ENCODE assay signal across 8 cellular contexts in the genomic region with DNA sequence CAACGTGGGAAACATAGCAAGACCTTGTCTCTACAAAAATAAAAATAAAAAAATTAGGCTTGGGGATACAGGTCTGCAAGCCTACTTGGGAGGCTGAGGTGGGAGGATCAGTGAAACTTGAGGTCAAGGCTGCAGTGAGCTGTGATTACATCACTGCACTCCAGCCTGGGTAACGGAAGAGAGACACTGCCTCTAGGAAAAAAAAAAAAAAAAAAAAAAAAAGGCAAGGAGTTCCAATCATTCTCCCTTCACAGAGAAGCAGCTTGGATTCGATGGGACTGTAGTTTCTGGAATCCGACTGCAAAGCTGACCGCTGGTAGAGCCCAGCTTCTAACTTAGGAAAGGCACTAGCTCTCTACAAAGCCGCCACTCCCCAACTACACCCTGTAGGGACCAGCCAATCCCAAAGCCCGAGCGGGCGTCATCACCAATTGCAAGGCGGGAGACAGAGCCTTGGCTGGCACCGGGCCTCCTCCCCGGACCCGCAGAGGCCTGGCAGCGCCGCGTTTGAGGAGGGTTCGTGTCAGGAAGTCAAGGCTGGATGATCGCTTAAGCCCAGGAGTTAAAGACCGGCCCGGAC. TPM values are rescaled to one million over a fixed set of nuclear protein-coding genes. Genes with fewer than 3 reads are reported as not detected.
A peak's percentile ranks its signal among the peaks of the same experiment; 100 is the strongest.
DNase-seq lines count a peak whose midpoint lies in the region; ATAC-seq and TF ChIP-seq lines count a peak whose summit lies in the region.

No MANE protein-coding gene starts in this region.

- peaks cover 34% of the 10 kb centered on the region for H3K36me3 Mint-ChIP-seq in activated CD4-positive, alpha-beta T cell treated with anti-CD3 and anti-CD28 coated beads for 36 hours (ENCODE audit: low read depth)
- peaks cover 7% of the 10 kb centered on the region for H3K36me3 Mint-ChIP-seq in chondrocyte (ENCODE audit: low read depth)

- H3K4me3 ChIP-seq in AG04450 (ENCODE audit: low read depth, low read length): peak overlapping the region; percentile 80

- DNase-seq in AG04450 (ENCODE audit: low read depth, low spot score) (no peak), NCI-H2227 treated with DMSO at 0.1 percent for 48 hours (lab: John Stamatoyannopoulos, UW) (peak; percentile 87), chondrocyte (ENCODE audit: low spot score) (no peak), kidney tubule cell (ENCODE audit: low spot score) (peak; percentile 90)
- peak; percentile 94 for DNase-seq in activated CD4-positive, alpha-beta T cell treated with anti-CD3 and anti-CD28 coated beads for 36 hours
- DNase-seq in stimulated activated CD4-positive, alpha-beta T cell treated with anti-CD3 and anti-CD28 coated beads, Interleukin-1b, Interleukin-23, amount 100 ng/mL, for 4 hours (ENCODE audit: low read depth in 2 of 2): peak; percentile 64 to 66

- POLR2A ChIA-PET in AG04450 (lab: Yijun Ruan, JAX): interaction anchor here (0.6 to 1.9 kb wide), 13 partner anchors 8 to 502 kb away, joined by 3 to 14 read pairs (median 6); a partner anchor contains a TSS
- POLR2A ChIA-PET in activated CD4-positive, alpha-beta T cell treated with anti-CD3 and anti-CD28 coated beads for 36 hours (lab: Charles Lee): interaction anchor here (0.7 to 3.4 kb wide), 16 partner anchors 22 to 649 kb away, joined by 3 to 18 read pairs (median 5); a partner anchor contains a TSS

- no peaks in the 10 kb centered on the region for H3K9me3 Mint-ChIP-seq in activated CD4-positive, alpha-beta T cell treated with anti-CD3 and anti-CD28 coated beads for 36 hours (ENCODE audit: low read depth)
- no peaks in the 10 kb centered on the region for H3K9me3 Mint-ChIP-seq in chondrocyte (ENCODE audit: low read depth)

- intact Hi-C loops in activated CD4-positive, alpha-beta T cell treated with anti-CD3 and anti-CD28 coated beads for 36 hours (cut with DNase I, micrococcal nuclease): loop anchor here (1.0 to 10.0 kb wide), 14 partner anchors 28 to 791 kb away; a partner anchor contains a TSS

- peak overlapping the region; percentile 99 for H3K4me3 Mint-ChIP-seq in activated CD4-positive, alpha-beta T cell treated with anti-CD3 and anti-CD28 coated beads for 36 hours
- H3K4me3 Mint-ChIP-seq in chondrocyte (ENCODE audit: unreplicated experiment): peak overlapping the region; percentile 93

- CTCF ChIA-PET in AG04450 (lab: Charles Lee): interaction anchor here (0.5 to 2.5 kb wide), 7 partner anchors 27 to 198 kb away, joined by 3 to 15 read pairs (median 4); a partner anchor contains a TSS
- CTCF ChIA-PET in activated CD4-positive, alpha-beta T cell treated with anti-CD3 and anti-CD28 coated beads for 36 hours (lab: Charles Lee): interaction anchor here (0.8 to 2.9 kb wide), 10 partner anchors 10 to 278 kb away, joined by 3 to 22 read pairs (median 4); a partner anchor contains a TSS

- peak; percentile 40 for ATAC-seq in GM18873 (IDR thresholded peaks at IDR 0.05; ENCODE audit: low FRiP score, unreplicated experiment)
- ATAC-seq in HG03159 (IDR thresholded peaks at IDR 0.05; ENCODE audit: unreplicated experiment): peak; percentile 55
- peak; percentile 80 for ATAC-seq in activated CD4-positive, alpha-beta T cell treated with anti-CD3 and anti-CD28 coated beads for 36 hours

- peak overlapping the region; percentile 100 for H3K27ac Mint-ChIP-seq in activated CD4-positive, alpha-beta T cell treated with anti-CD3 and anti-CD28 coated beads for 36 hours
- H3K27ac Mint-ChIP-seq in chondrocyte (ENCODE audit: unreplicated experiment): peak overlapping the region; percentile 99

- peaks cover 31% of the 10 kb centered on the region for H3K4me1 Mint-ChIP-seq in activated CD4-positive, alpha-beta T cell treated with anti-CD3 and anti-CD28 coated beads for 36 hours
- H3K4me1 Mint-ChIP-seq in chondrocyte (ENCODE audit: low read depth): peaks cover 49% of the 10 kb centered on the region

- H3K27ac ChIP-seq in AG04450 (ENCODE audit: low read depth, low read length): peak overlapping the region; percentile 68

- no peaks in the 10 kb centered on the region for H3K27me3 Mint-ChIP-seq in activated CD4-positive, alpha-beta T cell treated with anti-CD3 and anti-CD28 coated beads for 36 hours
- H3K27me3 Mint-ChIP-seq in chondrocyte (ENCODE audit: low read depth): no peaks in the 10 kb centered on the region

- no peak for TF ChIP-seq CTCF in AG04450 (IDR thresholded peaks at IDR 0.05; ENCODE audit: low read depth, low read length)
- no peak for TF ChIP-seq CTCF in chondrocyte (IDR thresholded peaks at IDR 0.05)

- H3K9me3 ChIP-seq in AG04450 (ENCODE audit: control insufficient read depth, insufficient read depth, low read length): no peaks in the 10 kb centered on the region; the same call in 1 of the 2 replicates

- no peaks in the 10 kb centered on the region for H3K27me3 ChIP-seq in AG04450 (ENCODE audit: control insufficient read depth, insufficient read depth, low read length)

RNA-seq across cellular contexts. Expression of a gene that starts 0.7 kb away (rescaled TPM):
- 47.3 and 48.1 TPM in 2 replicates for polyA plus RNA-seq in AG04450 (2011; rRNA removed)
- 27.1 and 32.5 TPM in 2 replicates for polyA minus RNA-seq in AG04450 (2011; rRNA and poly(A)+ RNA removed)
- total RNA-seq in activated CD4-positive, alpha-beta T cell treated with anti-CD3 and anti-CD28 coated beads for 36 hours: 100 to 1,000 TPM; 159 to 178 TPM
- 45.0 to 51.3 TPM (median 49.1 TPM) in 3 replicates for total RNA-seq in chondrocyte

RNA-seq across cellular contexts. Expression of a gene that starts 27.8 kb away (rescaled TPM):
- 15.3 and 19.7 TPM in 2 replicates for polyA plus RNA-seq in AG04450 (2011; rRNA removed)
- 11.9 and 13.0 TPM in 2 replicates for polyA minus RNA-seq in AG04450 (2011; rRNA and poly(A)+ RNA removed)
- 1 to 10 TPM; 4.1 to 5.9 TPM for total RNA-seq in activated CD4-positive, alpha-beta T cell treated with anti-CD3 and anti-CD28 coated beads for 36 hours
- 45.0 to 69.4 TPM (median 65.3 TPM) in 3 replicates for total RNA-seq in chondrocyte

RNA-seq across cellular contexts. Expression of a gene that starts 34.5 kb away (rescaled TPM):
- polyA plus RNA-seq in AG04450 (2011; rRNA removed): 20.8 and 25.1 TPM in 2 replicates
- polyA minus RNA-seq in AG04450 (2011; rRNA and poly(A)+ RNA removed): 31.9 and 42.1 TPM in 2 replicates
- 10 to 100 TPM; 10.2 to 11.2 TPM for total RNA-seq in activated CD4-positive, alpha-beta T cell treated with anti-CD3 and anti-CD28 coated beads for 36 hours
- total RNA-seq in chondrocyte: 35.3 to 54.5 TPM (median 36.1 TPM) in 3 replicates

RNA-seq across cellular contexts. Expression of a gene that starts 37.4 kb away (rescaled TPM):
- polyA plus RNA-seq in AG04450 (2011; rRNA removed): 38.6 and 44.4 TPM in 2 replicates
- polyA minus RNA-seq in AG04450 (2011; rRNA and poly(A)+ RNA removed): 46.5 and 67.4 TPM in 2 replicates
- total RNA-seq in activated CD4-positive, alpha-beta T cell treated with anti-CD3 and anti-CD28 coated beads for 36 hours: 10 to 100 TPM; 74.9 to 76.5 TPM
- total RNA-seq in chondrocyte: 48.4 to 55.6 TPM (median 51.1 TPM) in 3 replicates

RNA-seq across cellular contexts. Expression of a gene that starts 43.7 kb away (rescaled TPM):
- polyA plus RNA-seq in AG04450 (2011; rRNA removed): 21.9 and 27.2 TPM in 2 replicates
- polyA minus RNA-seq in AG04450 (2011; rRNA and poly(A)+ RNA removed): 23.8 and 30.3 TPM in 2 replicates
- total RNA-seq in activated CD4-positive, alpha-beta T cell treated with anti-CD3 and anti-CD28 coated beads for 36 hours: 10 to 100 TPM in 1 of 2 experiments, 1 to 10 TPM in 1; 9.5 to 13.3 TPM
- 3.2 to 7.0 TPM (median 4.8 TPM) in 3 replicates for total RNA-seq in chondrocyte

Comparison
In these comparisons a context has a peak if more than half of its experiments do, and no peak if none do; other contexts are left out.
1. DNase-seq: peak in NCI-H2227 treated with DMSO at 0.1 percent for 48 hours (single experiment), activated CD4-positive, alpha-beta T cell treated with anti-CD3 and anti-CD28 coated beads for 36 hours (single experiment), kidney tubule cell (single experiment) and stimulated activated CD4-positive, alpha-beta T cell treated with anti-CD3 and anti-CD28 coated beads, Interleukin-1b, Interleukin-23, amount 100 ng/mL, for 4 hours (2 of 2); none in AG04450 (single experiment) and chondrocyte (single experiment).
2. Peak in every context shown above with its lines, with median percentiles within 50 percentile points of each other: ATAC-seq.